In genomic region chr1:111570781-111571181, GRCh38 we compare ENCODE assay signal across 8 cellular contexts. TPM values are rescaled to one million over a fixed set of nuclear protein-coding genes. Genes with fewer than 3 reads are reported as not detected.
A peak's percentile ranks its signal among the peaks of the same experiment; 100 is the strongest.
DNase-seq lines count a peak whose midpoint lies in the region; ATAC-seq and TF ChIP-seq lines count a peak whose summit lies in the region.

No MANE protein-coding gene starts in this region.

- POLR2A ChIA-PET in activated CD4-positive, alpha-beta T cell treated with anti-CD3 and anti-CD28 coated beads, Interleukin-2, amount 10 ng/mL, durations not matched to agents 7 days and 5 days (lab: Charles Lee) = no interaction called here

- peaks cover 11% of the 10 kb centered on the region for H3K4me1 Mint-ChIP-seq in activated CD4-positive, alpha-beta T cell treated with anti-CD3 and anti-CD28 coated beads, Interleukin-2, amount 10 ng/mL, durations not matched to agents 7 days and 5 days

- no peak overlapping the region for H3K27ac Mint-ChIP-seq in activated CD4-positive, alpha-beta T cell treated with anti-CD3 and anti-CD28 coated beads, Interleukin-2, amount 10 ng/mL, durations not matched to agents 7 days and 5 days

- CTCF ChIA-PET in activated CD4-positive, alpha-beta T cell treated with anti-CD3 and anti-CD28 coated beads, Interleukin-2, amount 10 ng/mL, durations not matched to agents 7 days and 5 days (lab: Charles Lee) = interaction anchor here (0.6 to 1.5 kb wide), 5 partner anchors 10 to 78 kb away, joined by 3 to 4 read pairs (median 3); no protein-coding TSS in a partner anchor

- no peak overlapping the region for H3K4me3 ChIP-seq in HFF-Myc (replicated peaks; ENCODE audit: low read depth, low read length)
- no peak overlapping the region for H3K4me3 ChIP-seq in fibroblast of mammary gland (ENCODE audit: control insufficient read depth, low read depth, low read length)

- H3K36me3 Mint-ChIP-seq in activated CD4-positive, alpha-beta T cell treated with anti-CD3 and anti-CD28 coated beads, Interleukin-2, amount 10 ng/mL, durations not matched to agents 7 days and 5 days (ENCODE audit: low read depth) = no peaks in the 10 kb centered on the region

- H3K4me3 Mint-ChIP-seq in activated CD4-positive, alpha-beta T cell treated with anti-CD3 and anti-CD28 coated beads, Interleukin-2, amount 10 ng/mL, durations not matched to agents 7 days and 5 days = no peak overlapping the region

- ATAC-seq in GM21723 (IDR thresholded peaks at IDR 0.05; ENCODE audit: unreplicated experiment) = no peak

- no peaks in the 10 kb centered on the region for H3K9me3 Mint-ChIP-seq in activated CD4-positive, alpha-beta T cell treated with anti-CD3 and anti-CD28 coated beads, Interleukin-2, amount 10 ng/mL, durations not matched to agents 7 days and 5 days

- DNase-seq in AG09319 (ENCODE audit: extremely low read depth, low read depth) (no peak), HFF-Myc (ENCODE audit: extremely low read depth, low read depth) (no peak), fibroblast of mammary gland (ENCODE audit: low read depth) (peak; percentile 20), AG08395 (ENCODE audit: low spot score) (no peak), NCI-H524 treated with DMSO at 0.1 percent for 48 hours (lab: John Stamatoyannopoulos, UW) (no peak)
- peak; percentile 21 for DNase-seq in activated CD4-positive, alpha-beta T cell treated with anti-CD3 and anti-CD28 coated beads, Interleukin-2, amount 10 ng/mL, durations not matched to agents 7 days and 5 days
- DNase-seq in stimulated activated CD4-positive, alpha-beta T cell treated with anti-CD3 and anti-CD28 coated beads, TNF-alpha, amount 100 ng/mL, for 24 hours (ENCODE audit: low read depth in 3 of 3) = peak in 2 of 3 experiments; percentile 17 to 21

- H3K27me3 Mint-ChIP-seq in activated CD4-positive, alpha-beta T cell treated with anti-CD3 and anti-CD28 coated beads, Interleukin-2, amount 10 ng/mL, durations not matched to agents 7 days and 5 days = no peaks in the 10 kb centered on the region

- TF ChIP-seq CTCF in AG09319 (IDR thresholded peaks at IDR 0.05; ENCODE audit: low read depth, low read length) (peak; percentile 12), HFF-Myc (IDR thresholded peaks at IDR 0.05; ENCODE audit: low read depth, low read length, missing control alignments) (peak; percentile 30), fibroblast of mammary gland (conservative IDR thresholded peaks at IDR 0.05; ENCODE audit: control insufficient read depth, insufficient read depth, low read depth, low read length) (peak; percentile 32)

RNA-seq across cellular contexts. Expression of gene RAP1A, which starts 48.8 kb away (rescaled TPM):
- 100 to 1,000 TPM; 128 to 130 TPM for total RNA-seq in activated CD4-positive, alpha-beta T cell treated with anti-CD3 and anti-CD28 coated beads, Interleukin-2, amount 10 ng/mL, durations not matched to agents 7 days and 5 days

Comparison
In these comparisons a context has a peak if more than half of its experiments do, and no peak if none do; other contexts are left out.
1. DNase-seq: peak in activated CD4-positive, alpha-beta T cell treated with anti-CD3 and anti-CD28 coated beads, Interleukin-2, amount 10 ng/mL, durations not matched to agents 7 days and 5 days (single experiment), fibroblast of mammary gland (single experiment) and stimulated activated CD4-positive, alpha-beta T cell treated with anti-CD3 and anti-CD28 coated beads, TNF-alpha, amount 100 ng/mL, for 24 hours (2 of 3); none in AG09319 (single experiment), HFF-Myc (single experiment), AG08395 (single experiment) and NCI-H524 treated with DMSO at 0.1 percent for 48 hours (single experiment).
2. Peak in every context shown above with its lines, with median percentiles within 50 percentile points of each other: CTCF ChIP-seq.